In genomic region chr2:15948704-15948957, GRCh38 we compare ENCODE assay signal across 8 cellular contexts. TPM values are rescaled to one million over a fixed set of nuclear protein-coding genes. Genes with fewer than 3 reads are reported as not detected.
"Had no signal": no experiment of that assay in that cellular context is flagged by ENCODE, and none has a peak within 500 bp of the region (broad histone marks: within the 10 kb centered on the region; RNA-seq: fewer than 3 reads in every experiment).

No MANE protein-coding gene starts in this region.

- ATAC-seq: K562 had no signal

- DNase-seq: GOT3, H7, HCEC 1CT, IMR-90, KG1 had no signal

- H3K4me3 ChIP-seq: K562 had no signal

RNA-seq across cellular contexts. Expression of gene MYCN, which starts 8.3 kb away (rescaled TPM):
- total RNA-seq: H4, HT-29, IMR-90, K562 had no signal
- polyA plus RNA-seq: IMR-90, K562 had no signal
